Comparison of ENCODE assay signal across 13 cellular contexts in the genomic region with DNA sequence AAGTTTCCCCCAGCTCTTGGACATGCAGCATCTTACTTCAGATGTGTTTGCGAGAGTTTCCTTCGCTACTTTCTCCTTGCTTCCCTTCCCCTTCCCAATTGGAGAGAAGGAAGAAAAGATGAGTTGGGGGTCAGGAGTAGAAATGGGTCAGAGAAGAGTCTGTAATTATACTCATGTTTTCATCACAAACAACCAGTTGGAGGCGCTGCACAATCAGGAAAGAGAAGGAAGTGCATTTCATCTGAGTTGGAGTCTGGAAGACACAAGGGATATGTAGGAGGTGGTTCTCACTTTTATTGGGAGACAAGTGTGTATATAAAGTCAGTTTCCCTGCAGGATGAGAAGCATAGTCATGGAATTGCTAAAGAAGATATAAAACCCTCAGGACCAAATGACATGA. TPM values are rescaled to one million over a fixed set of nuclear protein-coding genes. Genes with fewer than 3 reads are reported as not detected.
A peak's percentile ranks its signal among the peaks of the same experiment; 100 is the strongest.
DNase-seq lines count a peak whose midpoint lies in the region; ATAC-seq, FAIRE-seq and TF ChIP-seq lines count a peak whose summit lies in the region.
"Had no signal": no experiment of that assay in that cellular context is flagged by ENCODE, and none has a peak within 500 bp of the region (broad histone marks: within the 10 kb centered on the region; RNA-seq: fewer than 3 reads in every experiment).

No MANE protein-coding gene starts in this region.

- no peak overlapping the region for H3K9ac ChIP-seq in HepG2 (ENCODE audit: insufficient read depth, low read depth, low read length)

- H3K27ac ChIP-seq in HepG2 (ENCODE audit: extremely low read length, insufficient read depth, low read length) (no peak overlapping the region), right lobe of liver (no peak overlapping the region)
- H3K27ac ChIP-seq: adrenal gland, transverse colon had no signal

- in situ Hi-C loops in HepG2 (cut with HindIII; ENCODE audit: extremely low pct_ligation_motif_present, low pct_unique_long_range_greater_than_20kb), result no loop called here

- H3K27me3 Mint-ChIP-seq in endothelial cell (ENCODE audit: unreplicated experiment) (no peaks in the 10 kb centered on the region), mesothelial cell of epicardium (ENCODE audit: low read depth) (peaks cover 18% of the 10 kb centered on the region)
- H3K27me3 Mint-ChIP-seq in activated T-helper 2 cell treated with anti-CD3 and anti-CD28 coated beads, Interferon-gamma antibody, Interleukin-2, Interleukin-4, amounts not matched to agents 10 μg/mL and 5 μg/mL and 100 μg/mL, durations not matched to agents 14 hours and 24 hours and 36 hours (ENCODE audit: low read depth), result peaks cover 11% of the 10 kb centered on the region

- DNase-seq in HepG2 (ENCODE audit: low spot score) (peak; percentile 10), right lobe of liver (no peak), NCI-H69 (lab: John Stamatoyannopoulos, UW) (peak; percentile 53), endothelial cell (ENCODE audit: low spot score) (peak; percentile 39), mesothelial cell of epicardium (ENCODE audit: low spot score in 2 of 2, unreplicated experiment in 2 of 2) (no peak), putamen (ENCODE audit: low spot score) (no peak)
- DNase-seq in activated T-helper 2 cell treated with anti-CD3 and anti-CD28 coated beads, Interferon-gamma antibody, Interleukin-2, Interleukin-4, amounts not matched to agents 10 μg/mL and 5 μg/mL and 100 μg/mL, durations not matched to agents 14 hours and 24 hours and 36 hours (ENCODE audit: low spot score), result no peak
- DNase-seq: HCEC 1CT, transverse colon had no signal

- BruUV-seq in HepG2 (replicated peaks; lab: Mats Ljungman, UMichigan), result no TSS peak

- H3K4me3 Mint-ChIP-seq in endothelial cell (ENCODE audit: unreplicated experiment) (no peak overlapping the region), mesothelial cell of epicardium (no peak overlapping the region)
- no peak overlapping the region for H3K4me3 Mint-ChIP-seq in activated T-helper 2 cell treated with anti-CD3 and anti-CD28 coated beads, Interferon-gamma antibody, Interleukin-2, Interleukin-4, amounts not matched to agents 10 μg/mL and 5 μg/mL and 100 μg/mL, durations not matched to agents 14 hours and 24 hours and 36 hours (ENCODE audit: low read depth)
- H3K4me3 Mint-ChIP-seq: T-helper 2 cell treated with Interferon-gamma antibody and Interleukin-4, amounts not matched to agents 5 μg/mL and 100 μg/mL, for 36 hours had no signal

- TF ChIP-seq EP300 in HepG2 (IDR thresholded peaks at IDR 0.05; ENCODE audit: low read depth in 2 of 2, low read length in 2 of 2) (no peak), HepG2 (CRISPR knock-in tag; IDR thresholded peaks at IDR 0.05; ENCODE audit: borderline replicate concordance) (no peak)

- H4K20me1 ChIP-seq in HepG2 (ENCODE audit: insufficient read depth, low read length), result no peaks in the 10 kb centered on the region

- no peaks in the 10 kb centered on the region for H3K79me2 ChIP-seq in HepG2 (ENCODE audit: insufficient read depth, low read length)

- intact Hi-C loops in HepG2 (cut with micrococcal nuclease; ENCODE audit: unreplicated experiment) (no loop called here), right lobe of liver (cut with DNase I) (no loop called here)
- intact Hi-C loops in activated T-helper 2 cell treated with anti-CD3 and anti-CD28 coated beads, Interferon-gamma antibody, Interleukin-2, Interleukin-4, amounts not matched to agents 10 μg/mL and 5 μg/mL and 100 μg/mL, durations not matched to agents 14 hours and 24 hours and 36 hours (cut with micrococcal nuclease), result no loop called here

- H3K4me1 Mint-ChIP-seq in endothelial cell (ENCODE audit: unreplicated experiment) (peaks cover 10% of the 10 kb centered on the region), mesothelial cell of epicardium (no peaks in the 10 kb centered on the region)
- no peaks in the 10 kb centered on the region for H3K4me1 Mint-ChIP-seq in activated T-helper 2 cell treated with anti-CD3 and anti-CD28 coated beads, Interferon-gamma antibody, Interleukin-2, Interleukin-4, amounts not matched to agents 10 μg/mL and 5 μg/mL and 100 μg/mL, durations not matched to agents 14 hours and 24 hours and 36 hours (ENCODE audit: low read depth)

- peak; percentile 48 for TF ChIP-seq CTCF in HepG2 (CRISPR knock-in tag; IDR thresholded peaks at IDR 0.05)
- no peak for TF ChIP-seq CTCF in right lobe of liver (IDR thresholded peaks at IDR 0.05)
- no peak for TF ChIP-seq CTCF in endothelial cell (IDR thresholded peaks at IDR 0.05; ENCODE audit: unreplicated experiment)
- TF ChIP-seq CTCF in mesothelial cell of epicardium (IDR thresholded peaks at IDR 0.05; ENCODE audit: unreplicated experiment), result no peak

- ATAC-seq in HepG2 (peak; percentile 41; the same call in 1 of the 3 replicates), right lobe of liver (no peak), HG02938 (IDR thresholded peaks at IDR 0.05; ENCODE audit: unreplicated experiment) (no peak)

- TF ChIP-seq POLR2A in HepG2 (IDR thresholded peaks at IDR 0.05; ENCODE audit: insufficient read depth in 1 of 2, low read depth in 2 of 2, low read length in 2 of 2) (no peak), right lobe of liver (IDR thresholded peaks at IDR 0.05) (no peak)

- WGBS in HepG2 (ENCODE audit: low lambda C conversion rate), result 79% methylated on average over 3 of the region's 3 CpGs
- WGBS in right lobe of liver (ENCODE audit: insufficient coverage, low coverage, low lambda C conversion rate, missing lambda C conversion rate), result 80% methylated on average over 3 of the region's 3 CpGs

- H2AFZ ChIP-seq in HepG2 (ENCODE audit: low read length), result no peak overlapping the region

- no peak for FAIRE-seq in HepG2 (lab: Jason Lieb, UNC)

- H3K9me3 Mint-ChIP-seq in endothelial cell (ENCODE audit: unreplicated experiment), result no peaks in the 10 kb centered on the region
- no peaks in the 10 kb centered on the region for H3K9me3 Mint-ChIP-seq in mesothelial cell of epicardium
- H3K9me3 Mint-ChIP-seq in activated T-helper 2 cell treated with anti-CD3 and anti-CD28 coated beads, Interferon-gamma antibody, Interleukin-2, Interleukin-4, amounts not matched to agents 10 μg/mL and 5 μg/mL and 100 μg/mL, durations not matched to agents 14 hours and 24 hours and 36 hours, result no peaks in the 10 kb centered on the region
- H3K9me3 Mint-ChIP-seq: T-helper 2 cell treated with Interferon-gamma antibody and Interleukin-4, amounts not matched to agents 5 μg/mL and 100 μg/mL, for 36 hours had no signal

- no peak for TF ChIP-seq RAD21 in HepG2 (CRISPR knock-in tag; IDR thresholded peaks at IDR 0.05)

- POLR2A ChIA-PET in HepG2 (lab: Yijun Ruan, JAX), result interaction anchor here (0.6 kb wide), 1 partner anchor 75 kb away, joined by 3 read pairs; no protein-coding TSS in a partner anchor

- no peaks in the 10 kb centered on the region; a peak in 1 of 5 replicates for H3K27me3 ChIP-seq in HepG2 (ENCODE audit: control insufficient read depth in 1 of 2, insufficient read depth in 2 of 2, low read length in 2 of 2)
- no peaks in the 10 kb centered on the region for H3K27me3 ChIP-seq in right lobe of liver
- H3K27me3 ChIP-seq: adrenal gland, transverse colon had no signal

- H3K36me3 Mint-ChIP-seq in endothelial cell (ENCODE audit: low read depth, unreplicated experiment), result no peaks in the 10 kb centered on the region
- H3K36me3 Mint-ChIP-seq in mesothelial cell of epicardium, result no peaks in the 10 kb centered on the region
- no peaks in the 10 kb centered on the region for H3K36me3 Mint-ChIP-seq in activated T-helper 2 cell treated with anti-CD3 and anti-CD28 coated beads, Interferon-gamma antibody, Interleukin-2, Interleukin-4, amounts not matched to agents 10 μg/mL and 5 μg/mL and 100 μg/mL, durations not matched to agents 14 hours and 24 hours and 36 hours (ENCODE audit: low read depth)

- H3K27ac Mint-ChIP-seq in endothelial cell (ENCODE audit: unreplicated experiment) (no peak overlapping the region), mesothelial cell of epicardium (no peak overlapping the region)
- no peak overlapping the region for H3K27ac Mint-ChIP-seq in activated T-helper 2 cell treated with anti-CD3 and anti-CD28 coated beads, Interferon-gamma antibody, Interleukin-2, Interleukin-4, amounts not matched to agents 10 μg/mL and 5 μg/mL and 100 μg/mL, durations not matched to agents 14 hours and 24 hours and 36 hours
- H3K27ac Mint-ChIP-seq: T-helper 2 cell treated with Interferon-gamma antibody and Interleukin-4, amounts not matched to agents 5 μg/mL and 100 μg/mL, for 36 hours had no signal

- peaks cover 1 to 6% of the 10 kb centered on the region in 2 experiments; a peak in 1 of 5 replicates for H3K36me3 ChIP-seq in HepG2 (replicated peaks in 1 of 2; ENCODE audit: control insufficient read depth in 1 of 2, insufficient read depth in 2 of 2, low read length in 2 of 2)
- H3K36me3 ChIP-seq in right lobe of liver, result no peaks in the 10 kb centered on the region
- H3K36me3 ChIP-seq: adrenal gland, transverse colon had no signal

- CTCF ChIA-PET in HepG2 (lab: Yijun Ruan, JAX; ENCODE audit: low intra/inter-chr PET ratio, low total read pairs), result interaction anchor here (1.4 kb wide), 1 partner anchor 49 kb away, joined by 4 read pairs; no protein-coding TSS in a partner anchor

- H3K9me3 ChIP-seq in HepG2 (ENCODE audit: low read length), result no peaks in the 10 kb centered on the region
- no peaks in the 10 kb centered on the region for H3K9me3 ChIP-seq in right lobe of liver
- H3K9me3 ChIP-seq: adrenal gland, transverse colon had no signal

- H3K4me3 ChIP-seq in HepG2 (replicated peaks in 1 of 3; ENCODE audit: insufficient read depth in 1 of 3, low read depth in 2 of 3, low read length in 3 of 3) (no peak overlapping the region), right lobe of liver (no peak overlapping the region)
- H3K4me3 ChIP-seq: adrenal gland, transverse colon had no signal

- H3K4me1 ChIP-seq in HepG2 (ENCODE audit: insufficient read depth, low read length), result no peaks in the 10 kb centered on the region
- H3K4me1 ChIP-seq in right lobe of liver, result peaks cover 0 to 3% (median 0%) of the 10 kb centered on the region in 4 donors
- H3K4me1 ChIP-seq: adrenal gland, transverse colon had no signal

- H3K4me2 ChIP-seq in HepG2 (ENCODE audit: low read depth, low read length), result no peak overlapping the region

RNA-seq across cellular contexts. Expression of a gene that starts 31.3 kb away (rescaled TPM):
- total RNA-seq in HepG2 (2016; rRNA removed; fragmentation: Illumina TruSeq; extraction: Trizol) (not detected in 2 replicates), right lobe of liver (not detected), endothelial cell (ENCODE audit: unreplicated experiment) (not detected), mesothelial cell of epicardium (not detected in 3 replicates)
- not detected in 2 replicates for total RNA-seq in HepG2 (2016; cell fraction: cytosol; rRNA removed; fragmentation: Illumina TruSeq; extraction: Trizol; ENCODE audit: low read depth)
- not detected in 2 replicates for total RNA-seq in HepG2 (2016; cell fraction: insoluble cytoplasmic fraction; rRNA removed; fragmentation: Illumina TruSeq; extraction: Trizol)
- total RNA-seq in HepG2 (2016; cell fraction: membrane; rRNA removed; fragmentation: Illumina TruSeq; extraction: Trizol), result not detected in 2 replicates
- not detected in 2 replicates for total RNA-seq in HepG2 (2016; cell fraction: nucleus; rRNA removed; fragmentation: Illumina TruSeq; extraction: Trizol)
- polyA plus RNA-seq in HepG2 (2011; rRNA removed), result 0.03 and 0.05 TPM in 2 replicates
- polyA plus RNA-seq in HepG2 (2011; cell fraction: cytosol; rRNA removed), result 0.01 and 0.03 TPM in 2 replicates
- not detected in 2 replicates for polyA plus RNA-seq in HepG2 (2011; cell fraction: nucleus; rRNA removed)
- polyA plus RNA-seq in HepG2 (2012), result not detected in 2 replicates
- polyA plus RNA-seq in HepG2 (2016; cell fraction: cytosol; fragmentation: Illumina TruSeq; extraction: Trizol; ENCODE audit: low read depth), result not detected in 2 replicates
- polyA plus RNA-seq in HepG2 (2016; cell fraction: insoluble cytoplasmic fraction; fragmentation: Illumina TruSeq; extraction: Trizol; ENCODE audit: low read depth), result not detected in 2 replicates
- not detected in 2 replicates for polyA plus RNA-seq in HepG2 (2016; cell fraction: membrane; fragmentation: Illumina TruSeq; extraction: Trizol; ENCODE audit: low read depth)
- polyA plus RNA-seq in HepG2 (2016; cell fraction: nucleus; fragmentation: Illumina TruSeq; extraction: Trizol; ENCODE audit: insufficient read depth, low read depth), result not detected in 2 replicates
- not detected in 2 replicates for polyA minus RNA-seq in HepG2 (2011; rRNA and poly(A)+ RNA removed; ENCODE audit: low replicate concordance)
- polyA minus RNA-seq in HepG2 (2011; cell fraction: cytosol; rRNA and poly(A)+ RNA removed), result not detected in 2 replicates
- not detected in 2 replicates for polyA minus RNA-seq in HepG2 (2011; cell fraction: nucleus; rRNA and poly(A)+ RNA removed)
- not detected in 2 replicates for total RNA-seq in activated T-helper 2 cell treated with anti-CD3 and anti-CD28 coated beads, Interferon-gamma antibody, Interleukin-2, Interleukin-4, amounts not matched to agents 10 μg/mL and 5 μg/mL and 100 μg/mL, durations not matched to agents 14 hours and 24 hours and 36 hours
- total RNA-seq: adrenal gland, LHCN-M2, transverse colon had no signal
- polyA plus RNA-seq: adrenal gland had no signal

Comparison
In these comparisons a context has a peak if more than half of its experiments do, and no peak if none do; other contexts are left out.
1. DNase-seq: peak in HepG2 (single experiment), NCI-H69 (single experiment) and endothelial cell (single experiment); none in right lobe of liver (0 of 3), mesothelial cell of epicardium (0 of 2), activated T-helper 2 cell treated with anti-CD3 and anti-CD28 coated beads, Interferon-gamma antibody, Interleukin-2, Interleukin-4, amounts not matched to agents 10 μg/mL and 5 μg/mL and 100 μg/mL, durations not matched to agents 14 hours and 24 hours and 36 hours (single experiment) and putamen (single experiment).